ENCODE assay signal across 27 cellular contexts in the genomic region with DNA sequence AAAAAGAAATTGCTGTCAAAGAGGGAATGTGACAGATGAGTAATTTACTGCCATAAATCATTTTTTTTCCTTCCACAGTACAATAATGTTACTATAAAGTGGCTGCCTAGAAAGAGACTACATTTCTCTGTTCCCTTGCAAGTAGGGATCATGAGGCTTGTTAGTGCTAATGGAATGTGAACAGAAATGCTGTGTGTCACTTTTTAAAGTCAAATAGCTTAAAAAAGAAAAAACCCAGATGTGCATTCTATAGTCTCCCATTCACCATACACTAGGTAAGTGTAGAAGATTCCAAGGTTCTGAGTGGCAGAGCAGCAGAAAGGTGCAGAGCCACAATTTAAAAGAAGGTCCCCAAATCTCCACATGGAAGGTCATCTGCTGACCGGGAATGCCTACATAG.
"Had no signal": no experiment of that assay in that cellular context is flagged by ENCODE, and none has a peak within 500 bp of the region (broad histone marks: within the 10 kb centered on the region; RNA-seq: fewer than 3 reads in every experiment).

No MANE protein-coding gene starts in this region.

- H3K36me3 ChIP-seq: esophagus squamous epithelium, gastrocnemius medialis, left lung, lower lobe of right lung, thoracic aorta, vagina had no signal

- H3K27me3 Mint-ChIP-seq: activated naive CD8-positive, alpha-beta T cell treated with anti-CD3 and anti-CD28 coated beads, Interleukin-2, amount 10 ng/mL, durations not matched to agents 7 days and 5 days; dendritic cell treated with granulocyte-macrophage colony-stimulating factor and Interleukin-4, amounts not matched to agents 40 ng/mL and 50 ng/mL, for 4 days; type B pancreatic cell had no signal

- H3K27me3 ChIP-seq: esophagus squamous epithelium, gastrocnemius medialis, left lung, vagina had no signal

- H3K4me3 ChIP-seq: esophagus squamous epithelium, gastrocnemius medialis, left lung, lower lobe of right lung, mucosa of descending colon, vagina had no signal

- DNase-seq: activated CD4-positive, alpha-beta T cell treated with anti-CD3 and anti-CD28 coated beads for 4 hours; activated CD4-positive, alpha-beta T cell treated with anti-CD3 and anti-CD28 coated beads, Interleukin-2, amount 50 U/mL, for 4 hours; activated CD4-positive, CD25-positive, alpha-beta regulatory T cell; activated gamma-delta T cell; activated naive CD4-positive, alpha-beta T cell treated with anti-CD3 and anti-CD28 coated beads, Interleukin-2, amount 10 ng/mL, durations not matched to agents 7 days and 5 days; activated naive CD8-positive, alpha-beta T cell treated with anti-CD3 and anti-CD28 coated beads, Interleukin-2, amount 10 ng/mL, durations not matched to agents 7 days and 5 days; amniotic stem cell; esophagus squamous epithelium; gastrocnemius medialis; glutamatergic neuron; left lung; lower lobe of right lung; mucosa of descending colon; posterior cingulate gyrus; right cardiac atrium; stimulated activated CD4-positive, alpha-beta T cell treated with anti-CD3 and anti-CD28 coated beads, Interleukin-12 subunit alpha, Interleukin-12 subunit beta, amount 100 ng/mL, for 4 hours; stimulated activated CD4-positive, alpha-beta T cell treated with anti-CD3 and anti-CD28 coated beads, Interleukin-4, amount 100 ng/mL, for 1 hour; stimulated activated naive CD8-positive, alpha-beta T cell treated with anti-CD3 and anti-CD28 coated beads, Interleukin-15, Interleukin-2, amounts not matched to agents 100 U/mL and 50 U/mL, for 24 hours had no signal

- H3K4me3 Mint-ChIP-seq: activated naive CD4-positive, alpha-beta T cell treated with anti-CD3 and anti-CD28 coated beads, Interleukin-2, amount 10 ng/mL, durations not matched to agents 7 days and 5 days; activated naive CD8-positive, alpha-beta T cell treated with anti-CD3 and anti-CD28 coated beads, Interleukin-2, amount 10 ng/mL, durations not matched to agents 7 days and 5 days; central memory CD8-positive, alpha-beta T cell; dendritic cell treated with granulocyte-macrophage colony-stimulating factor and Interleukin-4, amounts not matched to agents 40 ng/mL and 50 ng/mL, for 4 days; natural killer cell treated with Interleukin-12 subunit alpha and Interleukin-12 subunit beta and Interleukin-15 and Interleukin-18, amount 100 ng/mL, for 72 hours; T-helper 2 cell treated with Interferon-gamma antibody and Interleukin-4, amounts not matched to agents 5 μg/mL and 100 μg/mL, for 36 hours; type B pancreatic cell had no signal

- H3K36me3 Mint-ChIP-seq: activated naive CD4-positive, alpha-beta T cell treated with anti-CD3 and anti-CD28 coated beads, Interleukin-2, amount 10 ng/mL, durations not matched to agents 7 days and 5 days; type B pancreatic cell had no signal

- ATAC-seq: gastrocnemius medialis; left lung; lower lobe of right lung; mucosa of descending colon; natural killer cell treated with Interleukin-12 subunit alpha and Interleukin-12 subunit beta and Interleukin-15 and Interleukin-18, amount 100 ng/mL, for 72 hours; stimulated activated naive CD8-positive, alpha-beta T cell treated with anti-CD3 and anti-CD28 coated beads, Interleukin-15, Interleukin-2, amounts not matched to agents 100 U/mL and 50 U/mL, for 24 hours had no signal

- FAIRE-seq: bronchial epithelial cell, islet of Langerhans had no signal

- H3K27ac Mint-ChIP-seq: activated naive CD4-positive, alpha-beta T cell treated with anti-CD3 and anti-CD28 coated beads, Interleukin-2, amount 10 ng/mL, durations not matched to agents 7 days and 5 days; activated naive CD8-positive, alpha-beta T cell treated with anti-CD3 and anti-CD28 coated beads, Interleukin-2, amount 10 ng/mL, durations not matched to agents 7 days and 5 days; dendritic cell treated with granulocyte-macrophage colony-stimulating factor and Interleukin-4, amounts not matched to agents 40 ng/mL and 50 ng/mL, for 4 days; natural killer cell treated with Interleukin-12 subunit alpha and Interleukin-12 subunit beta and Interleukin-15 and Interleukin-18, amount 100 ng/mL, for 72 hours; T-helper 2 cell treated with Interferon-gamma antibody and Interleukin-4, amounts not matched to agents 5 μg/mL and 100 μg/mL, for 36 hours; type B pancreatic cell had no signal

- H3K9me3 Mint-ChIP-seq: central memory CD8-positive, alpha-beta T cell had no signal

- H3K9me3 ChIP-seq: esophagus squamous epithelium, gastrocnemius medialis, left lung, lower lobe of right lung, mucosa of descending colon, thoracic aorta, vagina had no signal

- H3K27ac ChIP-seq: esophagus squamous epithelium, gastrocnemius medialis, left lung, lower lobe of right lung, vagina had no signal
